ENCODE assay signal across 15 cellular contexts in genomic region chr4:176302283-176303275, GRCh38. TPM values are rescaled to one million over a fixed set of nuclear protein-coding genes. Genes with fewer than 3 reads are reported as not detected.
A peak's percentile ranks its signal among the peaks of the same experiment; 100 is the strongest.
DNase-seq lines count a peak whose midpoint lies in the region; TF ChIP-seq lines count a peak whose summit lies in the region.
"Had no signal": no experiment of that assay in that cellular context is flagged by ENCODE, and none has a peak within 500 bp of the region (broad histone marks: within the 10 kb centered on the region; RNA-seq: fewer than 3 reads in every experiment).

No MANE protein-coding gene starts in this region.

- H3K4me3 ChIP-seq in AG10803 (ENCODE audit: low read length) (no peak overlapping the region), brain microvascular endothelial cell (ENCODE audit: low read depth, low read length) (no peak overlapping the region), kidney epithelial cell (ENCODE audit: low read depth, low read length) (no peak overlapping the region)
- H3K4me3 ChIP-seq: ascending aorta had no signal

- in situ Hi-C loops in brain microvascular endothelial cell (cut with HindIII; ENCODE audit: low pct_ligation_motif_present, low sequenced_read_pairs), result no loop called here

- peak; percentile 79 for DNase-seq in AG10803 (ENCODE audit: low read depth)
- DNase-seq in brain microvascular endothelial cell, result peak; percentile 52
- DNase-seq in kidney epithelial cell (ENCODE audit: low read depth), result peak; percentile 65
- DNase-seq in C1 segment of cervical spinal cord (lab: John Stamatoyannopoulos, UW), result no peak
- no peak for DNase-seq in NCI-H128 (lab: John Stamatoyannopoulos, UW; ENCODE audit: unreplicated experiment)
- no peak for DNase-seq in stimulated activated CD4-positive, alpha-beta T cell treated with anti-CD3 and anti-CD28 coated beads, Interleukin-2, amount 100 ng/mL, for 48 hours
- DNase-seq in NOMO-1 (lab: John Stamatoyannopoulos, UW; ENCODE audit: unreplicated experiment in 2 of 2), result no peak
- DNase-seq: activated T-cell treated with anti-CD3 and anti-CD28 coated beads, Interleukin-2, amount 50 U/mL, for 1 hour; CD4-positive, alpha-beta memory T cell; KBM-7; kidney; stimulated activated naive B cell treated with anti-CD40 and anti-IgM and Interleukin-4, amounts not matched to agents 10 μg/mL and 1 μg/mL and 100 μg/mL, for 72 hours had no signal

- H3K36me3 ChIP-seq in brain microvascular endothelial cell (replicated peaks) (no peaks in the 10 kb centered on the region), kidney epithelial cell (ENCODE audit: control insufficient read depth, insufficient read depth, low read length) (no peaks in the 10 kb centered on the region)
- H3K36me3 ChIP-seq: ascending aorta had no signal

- no peak for TF ChIP-seq EP300 in Ishikawa (IDR thresholded peaks at IDR 0.05; ENCODE audit: borderline replicate concordance)

- TF ChIP-seq CTCF in AG10803 (conservative IDR thresholded peaks at IDR 0.05; ENCODE audit: low read length) (no peak), brain microvascular endothelial cell (IDR thresholded peaks at IDR 0.05; ENCODE audit: low read depth, low read length, missing control alignments) (no peak), kidney epithelial cell (IDR thresholded peaks at IDR 0.05; ENCODE audit: insufficient read depth, low read length, poor library complexity, severe bottlenecking) (no peak)

- no peak overlapping the region for H3K27ac ChIP-seq in brain microvascular endothelial cell
- H3K27ac ChIP-seq: ascending aorta, VCaP had no signal

- no peak for TF ChIP-seq RAD21 in Ishikawa (IDR thresholded peaks at IDR 0.05; ENCODE audit: low read depth)

- H3K27me3 ChIP-seq in brain microvascular endothelial cell (replicated peaks), result no peaks in the 10 kb centered on the region
- H3K27me3 ChIP-seq in kidney epithelial cell (ENCODE audit: control insufficient read depth, insufficient read depth, low read length), result no peaks in the 10 kb centered on the region
- H3K27me3 ChIP-seq: ascending aorta had no signal

TF ChIP-seq in Ishikawa, 13 proteins besides CTCF, POLR2A, EP300 and RAD21:
- TF ChIP-seq TAF1 (IDR thresholded peaks at IDR 0.05; ENCODE audit: low read depth) (no peak), NFIC (IDR thresholded peaks at IDR 0.05) (no peak), EGR1 (IDR thresholded peaks at IDR 0.05) (no peak), CREB1 (IDR thresholded peaks at IDR 0.05; ENCODE audit: low read depth) (no peak), TEAD4 (IDR thresholded peaks at IDR 0.05) (0 out of 2 replicates have a peak, but pooled peaks have one; percentile 11)

RNA-seq across cellular contexts. Expression of gene SPCS3, which starts 17.2 kb away (rescaled TPM):
- 110 and 117 TPM in 2 replicates for total RNA-seq in kidney epithelial cell

RNA-seq across cellular contexts. Expression of gene ASB5, which starts 33.6 kb away (rescaled TPM):
- not detected in 2 replicates for total RNA-seq in kidney epithelial cell
- total RNA-seq: ascending aorta; CD4-positive, alpha-beta memory T cell had no signal

Comparison
In these comparisons a context has a peak if more than half of its experiments do, and no peak if none do; other contexts are left out.
1. DNase-seq: peak in AG10803 (single experiment), brain microvascular endothelial cell (single experiment) and kidney epithelial cell (single experiment); none in C1 segment of cervical spinal cord (0 of 14), NCI-H128 (single experiment), stimulated activated CD4-positive, alpha-beta T cell treated with anti-CD3 and anti-CD28 coated beads, Interleukin-2, amount 100 ng/mL, for 48 hours (0 of 2) and NOMO-1 (0 of 2).